In genomic region chr9:113807173-113808061, GRCh38 we compare ENCODE assay signal across 8 cellular contexts.
DNase-seq lines count a peak whose midpoint lies in the region; ATAC-seq and TF ChIP-seq lines count a peak whose summit lies in the region.

No MANE protein-coding gene starts in this region.

- H3K4me1 Mint-ChIP-seq in activated CD8-positive, alpha-beta T cell treated with anti-CD3 and anti-CD28 coated beads for 36 hours (ENCODE audit: low read depth): peaks cover 4% of the 10 kb centered on the region
- no peaks in the 10 kb centered on the region for H3K4me1 Mint-ChIP-seq in nephron

- no peaks in the 10 kb centered on the region for H3K27me3 ChIP-seq in BE2C
- H3K27me3 ChIP-seq in tibial artery: no peaks in the 10 kb centered on the region

- H3K9me3 Mint-ChIP-seq in activated CD8-positive, alpha-beta T cell treated with anti-CD3 and anti-CD28 coated beads for 36 hours: no peaks in the 10 kb centered on the region
- H3K9me3 Mint-ChIP-seq in nephron: no peaks in the 10 kb centered on the region

- no peaks in the 10 kb centered on the region for H3K36me3 Mint-ChIP-seq in activated CD8-positive, alpha-beta T cell treated with anti-CD3 and anti-CD28 coated beads for 36 hours (ENCODE audit: low read depth)
- no peaks in the 10 kb centered on the region for H3K36me3 Mint-ChIP-seq in nephron (ENCODE audit: low read depth)

- H3K27ac Mint-ChIP-seq in activated CD8-positive, alpha-beta T cell treated with anti-CD3 and anti-CD28 coated beads for 36 hours: no peak overlapping the region
- peak overlapping the region in 1 of 3 experiments; percentile 23 for H3K27ac Mint-ChIP-seq in nephron

- ATAC-seq in GM21360 (IDR thresholded peaks at IDR 0.05; ENCODE audit: unreplicated experiment): peak; percentile 57
- no peak for ATAC-seq in activated CD8-positive, alpha-beta T cell treated with anti-CD3 and anti-CD28 coated beads for 36 hours

- H3K36me3 ChIP-seq in BE2C (no peaks in the 10 kb centered on the region), tibial artery (no peaks in the 10 kb centered on the region)

- H3K4me1 ChIP-seq in BE2C (peaks cover 4% of the 10 kb centered on the region), tibial artery (peaks cover 0 to 16% (median 12%) of the 10 kb centered on the region in 4 donors)

- POLR2A ChIA-PET in activated CD8-positive, alpha-beta T cell treated with anti-CD3 and anti-CD28 coated beads for 36 hours (lab: Charles Lee): no interaction called here

- peak; percentile 98 for TF ChIP-seq CTCF in BE2C (IDR thresholded peaks at IDR 0.05; ENCODE audit: low read depth, low read length)
- TF ChIP-seq CTCF in activated CD8-positive, alpha-beta T cell treated with anti-CD3 and anti-CD28 coated beads for 36 hours (IDR thresholded peaks at IDR 0.05): peak; percentile 91
- TF ChIP-seq CTCF in fibroblast of mammary gland (conservative IDR thresholded peaks at IDR 0.05; ENCODE audit: control insufficient read depth, insufficient read depth, low read depth, low read length): peak; percentile 96
- peak; percentile 85 to 89 (median 89) for TF ChIP-seq CTCF in nephron (IDR thresholded peaks at IDR 0.05; ENCODE audit: unreplicated experiment in 3 of 3)
- peak; percentile 88 to 91 for TF ChIP-seq CTCF in tibial artery (IDR thresholded peaks at IDR 0.05)

- H3K4me3 ChIP-seq in BE2C (ENCODE audit: low read depth, low read length) (peak overlapping the region; percentile 47), fibroblast of mammary gland (ENCODE audit: control insufficient read depth, low read depth, low read length) (peak overlapping the region; percentile 41), tibial artery (no peak overlapping the region)

- peak; percentile 51 for DNase-seq in BE2C
- DNase-seq in NCI-H2196 treated with DMSO at 0.1 percent for 48 hours (lab: John Stamatoyannopoulos, UW; ENCODE audit: unreplicated experiment): peak; percentile 16
- peak; percentile 55 for DNase-seq in activated CD8-positive, alpha-beta T cell treated with anti-CD3 and anti-CD28 coated beads for 36 hours
- peak; percentile 68 for DNase-seq in fibroblast of mammary gland (ENCODE audit: low read depth)
- peak in 1 of 2 donors; percentile 55 for DNase-seq in tibial artery
- DNase-seq in activated CD4-positive, CD25-positive, alpha-beta regulatory T cell (lab: John Stamatoyannopoulos, UW): no peak

- intact Hi-C loops in activated CD8-positive, alpha-beta T cell treated with anti-CD3 and anti-CD28 coated beads for 36 hours (cut with micrococcal nuclease): loop anchor here (2.0 to 5.0 kb wide), 3 partner anchors 70 to 225 kb away; partner anchors contain the start of gene ZNF618
- intact Hi-C loops in tibial artery (cut with DNase I; ENCODE audit: low total_unique reads): loop anchor here (2.0 to 5.0 kb wide), 3 partner anchors 65 to 190 kb away; no protein-coding TSS in a partner anchor

- H3K27ac ChIP-seq in tibial artery: peak overlapping the region in 1 of 2 donors; percentile 45

- peaks cover 6% of the 10 kb centered on the region for H3K27me3 Mint-ChIP-seq in activated CD8-positive, alpha-beta T cell treated with anti-CD3 and anti-CD28 coated beads for 36 hours
- H3K27me3 Mint-ChIP-seq in nephron (ENCODE audit: low read depth): peaks cover 19% of the 10 kb centered on the region

- H3K9me3 ChIP-seq in BE2C (no peaks in the 10 kb centered on the region), tibial artery (no peaks in the 10 kb centered on the region)

- H3K4me3 Mint-ChIP-seq in activated CD8-positive, alpha-beta T cell treated with anti-CD3 and anti-CD28 coated beads for 36 hours: no peak overlapping the region
- no peak overlapping the region for H3K4me3 Mint-ChIP-seq in nephron

- CTCF ChIA-PET in activated CD8-positive, alpha-beta T cell treated with anti-CD3 and anti-CD28 coated beads for 36 hours (lab: Charles Lee): interaction anchor here (0.7 to 3.2 kb wide), 25 partner anchors 8 to 275 kb away, joined by 3 to 15 read pairs (median 4); partner anchors contain the start of gene ZNF618

Comparison
In these comparisons a context has a peak if more than half of its experiments do, and no peak if none do; other contexts are left out.
1. DNase-seq: peak in BE2C (single experiment), NCI-H2196 treated with DMSO at 0.1 percent for 48 hours (single experiment), activated CD8-positive, alpha-beta T cell treated with anti-CD3 and anti-CD28 coated beads for 36 hours (single experiment) and fibroblast of mammary gland (single experiment); none in activated CD4-positive, CD25-positive, alpha-beta regulatory T cell (0 of 4).
2. H3K4me3 ChIP-seq: peak in BE2C (single experiment) and fibroblast of mammary gland (single experiment); none in tibial artery (0 of 2).
3. Peak in every context shown above with its lines, with median percentiles within 50 percentile points of each other: CTCF ChIP-seq.